ENCODE assay signal across 8 cellular contexts in genomic region chr14:23327947-23328744, GRCh38. TPM values are rescaled to one million over a fixed set of nuclear protein-coding genes. Genes with fewer than 3 reads are reported as not detected.
DNase-seq lines count a peak whose midpoint lies in the region; ATAC-seq, FAIRE-seq and TF ChIP-seq lines count a peak whose summit lies in the region.

No MANE protein-coding gene starts in this region.

- FAIRE-seq in astrocyte (lab: Jason Lieb, UNC), result no peak

- H3K79me2 ChIP-seq in astrocyte (ENCODE audit: insufficient read depth, low read length) (peaks cover 18% of the 10 kb centered on the region), hepatocyte (peaks cover 11% of the 10 kb centered on the region)

- no peak overlapping the region for H3K4me3 Mint-ChIP-seq in astrocyte (ENCODE audit: unreplicated experiment)

- peaks cover 27% of the 10 kb centered on the region for H4K20me1 ChIP-seq in astrocyte (ENCODE audit: insufficient read depth, low read length)
- peaks cover 4% of the 10 kb centered on the region for H4K20me1 ChIP-seq in hepatocyte (ENCODE audit: insufficient read depth, poor library complexity, severe bottlenecking)

- H3K4me1 ChIP-seq in astrocyte (ENCODE audit: insufficient read depth, low read length) (peaks cover 2% of the 10 kb centered on the region), hepatocyte (ENCODE audit: insufficient read depth) (peaks cover 2% of the 10 kb centered on the region)

- no peak for ATAC-seq in GM21367 (IDR thresholded peaks at IDR 0.05; ENCODE audit: unreplicated experiment)

- H3K27me3 ChIP-seq in astrocyte (ENCODE audit: insufficient read depth, low read length) (no peaks in the 10 kb centered on the region), hepatocyte (no peaks in the 10 kb centered on the region)

- DNase-seq in activated gamma-delta T cell treated with Interleukin-2 at 50 U/mL for 16 hours (peak; percentile 69), activated gamma-delta T cell (lab: John Stamatoyannopoulos, UW) (no peak), NCI-H1417 treated with DMSO at 0.1 percent for 48 hours (lab: John Stamatoyannopoulos, UW) (peak; percentile 56), T-helper 2 cell (peak in 4 of 5 experiments; percentile 38 to 66 (median 48)), astrocyte (ENCODE audit: low read depth) (peak; percentile 47), hepatocyte (ENCODE audit: low spot score) (peak; percentile 85), smooth muscle cell of the brain vasculature (ENCODE audit: low read depth, low spot score) (peak; percentile 57)

- peaks cover 7% of the 10 kb centered on the region for H3K27me3 Mint-ChIP-seq in astrocyte (ENCODE audit: low read depth, unreplicated experiment)

- no peak overlapping the region for H3K4me3 ChIP-seq in astrocyte (ENCODE audit: insufficient read depth, low read depth, low read length)
- no peak overlapping the region for H3K4me3 ChIP-seq in hepatocyte

- H3K36me3 Mint-ChIP-seq in astrocyte (ENCODE audit: low read depth, unreplicated experiment), result peaks cover 6% of the 10 kb centered on the region

- H3K9ac ChIP-seq in astrocyte (ENCODE audit: low read length), result no peak overlapping the region

- no peaks in the 10 kb centered on the region for H3K9me2 ChIP-seq in hepatocyte (replicated peaks; ENCODE audit: insufficient read depth)

- no peaks in the 10 kb centered on the region for H3K9me3 Mint-ChIP-seq in astrocyte (ENCODE audit: unreplicated experiment)

- WGBS in hepatocyte (ENCODE audit: low lambda C conversion rate, missing lambda C conversion rate), result 56% methylated on average over 4 of the region's 4 CpGs

- H2AFZ ChIP-seq in astrocyte (ENCODE audit: low read depth, low read length), result no peak overlapping the region
- no peak overlapping the region for H2AFZ ChIP-seq in hepatocyte

- TF ChIP-seq CTCF in astrocyte (IDR thresholded peaks at IDR 0.05; ENCODE audit: insufficient read depth, low read depth, low read length), result peak; percentile 93
- TF ChIP-seq CTCF in hepatocyte (IDR thresholded peaks at IDR 0.05; ENCODE audit: poor library complexity), result peak; percentile 86

- H3K27ac Mint-ChIP-seq in astrocyte (ENCODE audit: unreplicated experiment), result no peak overlapping the region

- H3K27ac ChIP-seq in astrocyte (ENCODE audit: low read depth, low read length) (no peak overlapping the region), hepatocyte (no peak overlapping the region)

- H3K9me3 ChIP-seq in astrocyte (ENCODE audit: insufficient read depth, low read depth, low read length) (no peaks in the 10 kb centered on the region), hepatocyte (ENCODE audit: low read depth) (no peaks in the 10 kb centered on the region)

- H3K4me1 Mint-ChIP-seq in astrocyte (ENCODE audit: low read depth, unreplicated experiment), result peaks cover 8% of the 10 kb centered on the region

- H3K4me2 ChIP-seq in astrocyte (ENCODE audit: low read length), result no peak overlapping the region
- no peak overlapping the region for H3K4me2 ChIP-seq in hepatocyte

- H3K36me3 ChIP-seq in astrocyte (ENCODE audit: insufficient read depth, low read length), result peaks cover 19% of the 10 kb centered on the region
- no peaks in the 10 kb centered on the region for H3K36me3 ChIP-seq in hepatocyte (replicated peaks; ENCODE audit: insufficient read depth, low read depth)

RNA-seq across cellular contexts. Expression of gene PABPN1, which starts 6.9 kb away (rescaled TPM):
- 147 and 162 TPM in 2 replicates for total RNA-seq in astrocyte
- total RNA-seq in hepatocyte, result 94.1 and 116 TPM in 2 replicates
- polyA plus RNA-seq in hepatocyte, result 213 and 245 TPM in 2 replicates

RNA-seq across cellular contexts. Expression of gene BCL2L2, which starts 21.5 kb away (rescaled TPM):
- total RNA-seq in astrocyte (19.6 and 21.4 TPM in 2 replicates), hepatocyte (20.8 and 26.4 TPM in 2 replicates)
- polyA plus RNA-seq in hepatocyte, result 4.3 and 6.5 TPM in 2 replicates

RNA-seq across cellular contexts. Expression of gene SLC22A17, which starts 24.5 kb away (rescaled TPM):
- total RNA-seq in astrocyte, result 29.3 and 39.5 TPM in 2 replicates
- 31.9 and 44.4 TPM in 2 replicates for total RNA-seq in hepatocyte
- 62.9 and 79.2 TPM in 2 replicates for polyA plus RNA-seq in hepatocyte

RNA-seq across cellular contexts. Expression of gene PPP1R3E, which starts 25.5 kb away (rescaled TPM):
- total RNA-seq in astrocyte (2.1 and 3.6 TPM in 2 replicates), hepatocyte (3.9 and 6.1 TPM in 2 replicates)
- 4.6 and 4.8 TPM in 2 replicates for polyA plus RNA-seq in hepatocyte

RNA-seq across cellular contexts. Expression of gene EFS, which starts 36.8 kb away (rescaled TPM):
- total RNA-seq in astrocyte (5.8 and 6.5 TPM in 2 replicates), hepatocyte (9.7 and 10.2 TPM in 2 replicates)
- 21.5 and 21.9 TPM in 2 replicates for polyA plus RNA-seq in hepatocyte
